Comparison of ENCODE assay signal across 8 cellular contexts in the genomic region with DNA sequence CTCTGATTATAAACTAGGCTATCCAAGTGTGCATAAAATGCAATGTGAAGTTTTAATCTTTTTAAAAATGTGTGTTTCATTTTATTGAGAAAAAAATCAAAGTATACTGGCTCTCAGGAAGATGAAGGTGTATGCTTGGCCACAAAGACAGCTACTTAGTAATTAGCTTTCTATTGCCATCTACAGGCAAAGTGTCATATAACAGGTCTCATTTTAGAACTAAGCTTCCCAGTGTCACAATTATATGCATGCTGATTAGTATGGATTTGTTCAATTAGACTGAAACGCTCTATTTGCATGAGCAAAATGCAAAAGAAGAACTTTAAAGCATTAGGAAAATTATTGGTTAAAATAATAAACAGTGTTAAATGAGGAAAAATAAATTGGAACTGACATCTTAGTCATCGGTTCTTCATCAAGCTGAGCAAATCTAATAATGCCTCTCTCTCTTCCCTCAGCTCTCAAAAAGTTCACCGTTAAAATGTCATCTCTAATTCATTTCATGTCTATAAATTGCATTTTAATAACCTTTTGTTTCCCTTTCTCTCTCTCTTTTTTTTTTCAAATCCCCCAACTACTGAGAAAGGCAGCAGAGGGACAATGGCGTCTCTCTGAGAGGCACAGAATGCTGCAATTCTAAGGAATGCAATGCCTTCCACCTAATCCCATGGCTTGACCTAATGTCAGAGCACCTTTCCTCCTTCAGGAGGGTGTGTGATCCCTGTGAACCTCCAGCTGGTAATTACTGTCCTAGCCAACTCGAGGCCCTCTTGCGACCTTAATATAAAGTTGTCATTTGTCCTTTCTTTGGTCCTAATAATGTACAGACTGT.
A peak's percentile ranks its signal among the peaks of the same experiment; 100 is the strongest.
DNase-seq lines count a peak whose midpoint lies in the region; ATAC-seq, FAIRE-seq and TF ChIP-seq lines count a peak whose summit lies in the region.

No MANE protein-coding gene starts in this region.

- no peaks in the 10 kb centered on the region for H3K9me3 ChIP-seq in right atrium auricular region

- H3K4me3 ChIP-seq in right atrium auricular region: no peak overlapping the region

- H3K4me1 ChIP-seq in right atrium auricular region: no peaks in the 10 kb centered on the region

- H3K27me3 ChIP-seq in right atrium auricular region: no peaks in the 10 kb centered on the region

- no peaks in the 10 kb centered on the region for H3K36me3 ChIP-seq in right atrium auricular region

- ATAC-seq in Right ventricle myocardium inferior: peak; percentile 35
- ATAC-seq in HG02943 (IDR thresholded peaks at IDR 0.05; ENCODE audit: low read depth, unreplicated experiment): peak; percentile 65

- TF ChIP-seq CTCF in right atrium auricular region (IDR thresholded peaks at IDR 0.05): peak in 1 of 2 donors; percentile 67

- intact Hi-C loops in Right ventricle myocardium inferior (cut with DNase I): loop anchor here (2.0 to 5.0 kb wide), 2 partner anchors 69 to 157 kb away; no protein-coding TSS in a partner anchor

- H3K27ac ChIP-seq in right atrium auricular region: no peak overlapping the region

- FAIRE-seq in endometrium (lab: Jason Lieb, UNC): peak; percentile 83

- DNase-seq in Right ventricle myocardium inferior (ENCODE audit: missing footprints) (no peak), right atrium auricular region (ENCODE audit: low spot score) (no peak), NCI-H69 (lab: John Stamatoyannopoulos, UW) (peak; percentile 68), non-pigmented ciliary epithelial cell (ENCODE audit: low read depth) (peak; percentile 19), HuH-7.5 (ENCODE audit: low spot score) (no peak), hepatic stellate cell (ENCODE audit: low spot score) (no peak)

Comparison
In these comparisons a context has a peak if more than half of its experiments do, and no peak if none do; other contexts are left out.
1. DNase-seq: peak in NCI-H69 (single experiment) and non-pigmented ciliary epithelial cell (single experiment); none in Right ventricle myocardium inferior (single experiment), right atrium auricular region (single experiment), HuH-7.5 (single experiment) and hepatic stellate cell (single experiment).